19 cellular contexts compared by ENCODE assay signal in the genomic region with DNA sequence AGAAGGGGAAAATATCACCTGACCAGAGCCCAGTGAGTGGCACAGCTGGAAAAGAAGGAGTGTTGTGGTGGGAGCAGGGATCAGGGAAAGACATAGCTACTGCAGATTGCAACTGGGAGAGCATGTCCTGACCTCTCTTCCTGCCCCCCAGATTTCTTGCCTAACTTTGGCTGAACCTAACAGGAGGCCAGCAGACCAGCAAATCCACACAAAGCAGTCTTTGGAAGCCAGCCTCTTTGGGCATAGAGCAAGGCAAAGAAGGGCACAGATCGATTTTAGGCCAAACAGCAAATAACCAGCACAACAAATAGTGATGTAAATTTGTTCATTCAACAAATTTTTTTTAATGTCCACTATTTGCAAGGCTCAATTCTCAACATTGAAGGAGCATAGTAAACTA.
DNase-seq lines count a peak whose midpoint lies in the region; ATAC-seq, FAIRE-seq and TF ChIP-seq lines count a peak whose summit lies in the region.
"Had no signal": no experiment of that assay in that cellular context is flagged by ENCODE, and none has a peak within 500 bp of the region (broad histone marks: within the 10 kb centered on the region; RNA-seq: fewer than 3 reads in every experiment).

No MANE protein-coding gene starts in this region.

- no peak for TF ChIP-seq EP300 in HepG2 (IDR thresholded peaks at IDR 0.05; ENCODE audit: low read depth in 2 of 2, low read length in 2 of 2)
- no peak for TF ChIP-seq EP300 in HepG2 (CRISPR knock-in tag; IDR thresholded peaks at IDR 0.05; ENCODE audit: borderline replicate concordance)

- no peaks in the 10 kb centered on the region for H3K36me3 ChIP-seq in liver (ENCODE audit: control insufficient read depth in 4 of 4, insufficient read depth in 3 of 4, low read depth in 1 of 4, low read length in 3 of 4)
- H3K36me3 ChIP-seq in HepG2 (replicated peaks in 1 of 2; ENCODE audit: control insufficient read depth in 1 of 2, insufficient read depth in 2 of 2, low read length in 2 of 2) = no peaks in the 10 kb centered on the region
- H3K36me3 ChIP-seq: BLaER1 treated with 17β-estradiol and CSF1 and Interleukin-3, amounts not matched to agents 10 nM and 100 nM had no signal

- POLR2A ChIA-PET in HepG2 (lab: Yijun Ruan, JAX) = no interaction called here

- H3K27ac ChIP-seq in liver (ENCODE audit: low read depth in 1 of 2, low read length in 2 of 2) (no peak overlapping the region), HepG2 (ENCODE audit: extremely low read length, insufficient read depth, low read length) (no peak overlapping the region)
- H3K27ac ChIP-seq: 22Rv1; A549; BLaER1 treated with 17β-estradiol and CSF1 and Interleukin-3, amounts not matched to agents 10 nM and 100 nM; C4-2B had no signal

- H3K79me2 ChIP-seq in HepG2 (ENCODE audit: insufficient read depth, low read length) = no peaks in the 10 kb centered on the region

- no peak for ATAC-seq in HepG2
- ATAC-seq in left lobe of liver = peak; percentile 87
- ATAC-seq: A549; CD8-positive, alpha-beta T cell had no signal

- TF ChIP-seq POLR2A in HepG2 (IDR thresholded peaks at IDR 0.05; ENCODE audit: insufficient read depth in 1 of 2, low read depth in 2 of 2, low read length in 2 of 2) = no peak

- H3K27me3 ChIP-seq in liver (ENCODE audit: control insufficient read depth in 4 of 4, insufficient read depth in 4 of 4, low read length in 3 of 4) (no peaks in the 10 kb centered on the region), HepG2 (ENCODE audit: control insufficient read depth in 1 of 2, insufficient read depth in 2 of 2, low read length in 2 of 2) (no peaks in the 10 kb centered on the region)
- H3K27me3 ChIP-seq: BLaER1 treated with 17β-estradiol and CSF1 and Interleukin-3, amounts not matched to agents 10 nM and 100 nM had no signal

- WGBS in liver = 43% methylated on average over 1 of the region's 1 CpG
- WGBS in HepG2 (ENCODE audit: low lambda C conversion rate) = 0% methylated on average over 1 of the region's 1 CpG

- no peak overlapping the region for H3K4me2 ChIP-seq in HepG2 (ENCODE audit: low read depth, low read length)
- H3K4me2 ChIP-seq: A549; BLaER1 treated with 17β-estradiol and CSF1 and Interleukin-3, amounts not matched to agents 10 nM and 100 nM had no signal

- TF ChIP-seq CTCF in liver (IDR thresholded peaks at IDR 0.05; ENCODE audit: low read depth, low read length, missing input control) = no peak
- TF ChIP-seq CTCF in HepG2 (CRISPR knock-in tag; IDR thresholded peaks at IDR 0.05) = no peak

- H3K9me3 ChIP-seq in liver (ENCODE audit: control insufficient read depth in 4 of 4, low read length in 3 of 4) = no peaks in the 10 kb centered on the region
- H3K9me3 ChIP-seq in HepG2 (ENCODE audit: low read length) = peaks cover 64% of the 10 kb centered on the region
- H3K9me3 ChIP-seq: A549; BLaER1 treated with 17β-estradiol and CSF1 and Interleukin-3, amounts not matched to agents 10 nM and 100 nM had no signal

- H4K20me1 ChIP-seq in HepG2 (ENCODE audit: insufficient read depth, low read length) = no peaks in the 10 kb centered on the region
- H4K20me1 ChIP-seq: BLaER1 treated with 17β-estradiol and CSF1 and Interleukin-3, amounts not matched to agents 10 nM and 100 nM had no signal

- intact Hi-C loops in HepG2 (cut with micrococcal nuclease; ENCODE audit: unreplicated experiment) = no loop called here

- peak in 1 of 2 donors; percentile 19 for TF ChIP-seq RAD21 in liver (IDR thresholded peaks at IDR 0.05)
- no peak for TF ChIP-seq RAD21 in HepG2 (CRISPR knock-in tag; IDR thresholded peaks at IDR 0.05)

- in situ Hi-C loops in HepG2 (cut with HindIII; ENCODE audit: extremely low pct_ligation_motif_present, low pct_unique_long_range_greater_than_20kb) = no loop called here

- no peak for DNase-seq in HepG2 (ENCODE audit: low spot score)
- DNase-seq in left lobe of liver (ENCODE audit: low spot score) = peak; percentile 82
- no peak for DNase-seq in NCI-H510A (lab: John Stamatoyannopoulos, UW)
- no peak for DNase-seq in COLO668 (lab: John Stamatoyannopoulos, UW; ENCODE audit: unreplicated experiment)
- DNase-seq: AML-193; CD4-positive, alpha-beta T cell; CD8-positive, alpha-beta T cell; COR-L47; DMS79 treated with DMSO at 0.1 percent for 48 hours; GF-D8 had no signal

- H3K4me3 ChIP-seq in liver (ENCODE audit: low read depth in 1 of 3, low read length in 3 of 3) = no peak overlapping the region
- H3K4me3 ChIP-seq in HepG2 (replicated peaks in 1 of 3; ENCODE audit: insufficient read depth in 1 of 3, low read depth in 2 of 3, low read length in 3 of 3) = no peak overlapping the region
- H3K4me3 ChIP-seq: A549; BLaER1 treated with 17β-estradiol and CSF1 and Interleukin-3, amounts not matched to agents 10 nM and 100 nM had no signal

- no peak overlapping the region for H3K9ac ChIP-seq in liver (ENCODE audit: low read depth in 1 of 2, low read length in 2 of 2)
- no peak overlapping the region for H3K9ac ChIP-seq in HepG2 (ENCODE audit: insufficient read depth, low read depth, low read length)
- H3K9ac ChIP-seq: BLaER1 treated with 17β-estradiol and CSF1 and Interleukin-3, amounts not matched to agents 10 nM and 100 nM had no signal

- CTCF ChIA-PET in HepG2 (lab: Yijun Ruan, JAX; ENCODE audit: low intra/inter-chr PET ratio, low total read pairs) = no interaction called here

- no TSS peak for BruUV-seq in HepG2 (replicated peaks; lab: Mats Ljungman, UMichigan)

- H2AFZ ChIP-seq in HepG2 (ENCODE audit: low read length) = no peak overlapping the region

- peaks cover 7 to 47% (median 37%) of the 10 kb centered on the region in 4 donors for H3K4me1 ChIP-seq in liver (ENCODE audit: control insufficient read depth in 4 of 4, insufficient read depth in 4 of 4, low read length in 3 of 4)
- H3K4me1 ChIP-seq in HepG2 (ENCODE audit: insufficient read depth, low read length) = no peaks in the 10 kb centered on the region
- H3K4me1 ChIP-seq: A549; BLaER1 treated with 17β-estradiol and CSF1 and Interleukin-3, amounts not matched to agents 10 nM and 100 nM had no signal

- FAIRE-seq in HepG2 (lab: Jason Lieb, UNC) = no peak
- FAIRE-seq: A549, D721Med, G401.6, GM12891, GM19239 had no signal

TF ChIP-seq in liver, 16 proteins besides CTCF, POLR2A, EP300 and RAD21 (continues in another document):
- no peak for TF ChIP-seq FOXA1 (IDR thresholded peaks at IDR 0.05)
- TF ChIP-seq, protein P1, sequence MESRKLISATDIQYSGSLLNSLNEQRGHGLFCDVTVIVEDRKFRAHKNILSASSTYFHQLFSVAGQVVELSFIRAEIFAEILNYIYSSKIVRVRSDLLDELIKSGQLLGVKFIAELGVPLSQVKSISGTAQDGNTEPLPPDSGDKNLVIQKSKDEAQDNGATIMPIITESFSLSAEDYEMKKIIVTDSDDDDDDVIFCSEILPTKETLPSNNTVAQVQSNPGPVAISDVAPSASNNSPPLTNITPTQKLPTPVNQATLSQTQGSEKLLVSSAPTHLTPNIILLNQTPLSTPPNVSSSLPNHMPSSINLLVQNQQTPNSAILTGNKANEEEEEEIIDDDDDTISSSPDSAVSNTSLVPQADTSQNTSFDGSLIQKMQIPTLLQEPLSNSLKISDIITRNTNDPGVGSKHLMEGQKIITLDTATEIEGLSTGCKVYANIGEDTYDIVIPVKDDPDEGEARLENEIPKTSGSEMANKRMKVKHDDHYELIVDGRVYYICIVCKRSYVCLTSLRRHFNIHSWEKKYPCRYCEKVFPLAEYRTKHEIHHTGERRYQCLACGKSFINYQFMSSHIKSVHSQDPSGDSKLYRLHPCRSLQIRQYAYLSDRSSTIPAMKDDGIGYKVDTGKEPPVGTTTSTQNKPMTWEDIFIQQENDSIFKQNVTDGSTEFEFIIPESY (IDR thresholded peaks at IDR 0.05) = peak; percentile 43
- peak in 1 of 2 donors; percentile 46 for TF ChIP-seq JUND (IDR thresholded peaks at IDR 0.05)
- peak; percentile 24 for TF ChIP-seq YY1 (IDR thresholded peaks at IDR 0.05)
- no peak for TF ChIP-seq NR2F2 (IDR thresholded peaks at IDR 0.05)
- no peak for TF ChIP-seq TAF1 (conservative IDR thresholded peaks at IDR 0.05)
- TF ChIP-seq GABPA (IDR thresholded peaks at IDR 0.05 in 1 of 2, conservative IDR thresholded peaks at IDR 0.05 in 1 of 2) = no peak
- TF ChIP-seq, protein P2, sequence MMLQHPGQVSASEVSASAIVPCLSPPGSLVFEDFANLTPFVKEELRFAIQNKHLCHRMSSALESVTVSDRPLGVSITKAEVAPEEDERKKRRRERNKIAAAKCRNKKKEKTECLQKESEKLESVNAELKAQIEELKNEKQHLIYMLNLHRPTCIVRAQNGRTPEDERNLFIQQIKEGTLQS (IDR thresholded peaks at IDR 0.05) = no peak
- peak; percentile 54 for TF ChIP-seq SP1 (IDR thresholded peaks at IDR 0.05)
- TF ChIP-seq RXRA (IDR thresholded peaks at IDR 0.05) = peak; percentile 60 to 87

TF ChIP-seq in HepG2, 621 proteins besides CTCF, POLR2A, EP300 and RAD21 (continues in another document):
- TF ChIP-seq, protein P3, sequence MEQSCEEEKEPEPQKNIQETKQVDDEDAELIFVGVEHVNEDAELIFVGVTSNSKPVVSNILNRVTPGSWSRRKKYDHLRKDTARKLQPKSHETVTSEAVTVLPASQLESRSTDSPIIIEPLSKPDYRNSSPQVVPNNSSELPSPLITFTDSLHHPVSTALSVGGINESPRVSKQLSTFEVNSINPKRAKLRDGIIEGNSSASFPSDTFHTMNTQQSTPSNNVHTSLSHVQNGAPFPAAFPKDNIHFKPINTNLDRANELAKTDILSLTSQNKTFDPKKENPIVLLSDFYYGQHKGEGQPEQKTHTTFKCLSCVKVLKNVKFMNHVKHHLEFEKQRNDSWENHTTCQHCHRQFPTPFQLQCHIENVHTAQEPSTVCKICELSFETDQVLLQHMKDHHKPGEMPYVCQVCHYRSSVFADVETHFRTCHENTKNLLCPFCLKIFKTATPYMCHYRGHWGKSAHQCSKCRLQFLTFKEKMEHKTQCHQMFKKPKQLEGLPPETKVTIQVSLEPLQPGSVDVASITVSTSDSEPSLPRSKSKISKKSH (CRISPR knock-in tag; IDR thresholded peaks at IDR 0.05; ENCODE audit: borderline replicate concordance) = no peak
- TF ChIP-seq, protein P4, sequence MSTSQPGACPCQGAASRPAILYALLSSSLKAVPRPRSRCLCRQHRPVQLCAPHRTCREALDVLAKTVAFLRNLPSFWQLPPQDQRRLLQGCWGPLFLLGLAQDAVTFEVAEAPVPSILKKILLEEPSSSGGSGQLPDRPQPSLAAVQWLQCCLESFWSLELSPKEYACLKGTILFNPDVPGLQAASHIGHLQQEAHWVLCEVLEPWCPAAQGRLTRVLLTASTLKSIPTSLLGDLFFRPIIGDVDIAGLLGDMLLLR (CRISPR knock-in tag; IDR thresholded peaks at IDR 0.05) = no peak
- TF ChIP-seq TEAD2 (CRISPR knock-in tag; IDR thresholded peaks at IDR 0.05) = no peak
